In the genomic region with DNA sequence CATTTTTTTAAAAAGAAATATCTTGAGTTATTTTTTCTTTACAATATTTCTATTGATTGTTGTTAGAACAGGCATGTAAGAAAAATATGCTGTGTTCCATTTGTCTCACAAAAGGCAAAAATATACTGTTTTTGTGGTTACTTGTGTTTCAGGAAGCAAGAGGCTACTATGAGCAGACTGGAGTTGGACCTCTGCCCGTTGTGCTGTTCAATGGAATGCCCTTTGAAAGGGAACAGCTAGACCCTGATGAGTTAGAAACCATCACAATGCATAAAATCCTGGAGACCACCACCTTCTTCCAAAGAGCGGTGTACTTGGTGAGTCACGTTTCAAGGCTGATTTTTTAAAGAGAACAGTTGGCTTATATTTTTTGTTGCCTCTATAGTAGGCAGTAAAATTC, we compare ENCODE assay signal across 20 cellular contexts.
"Had no signal": no experiment of that assay in that cellular context is flagged by ENCODE, and none has a peak within 500 bp of the region (broad histone marks: within the 10 kb centered on the region; RNA-seq: fewer than 3 reads in every experiment).

No MANE protein-coding gene starts in this region.

- H3K4me3 ChIP-seq: breast epithelium, gastroesophageal sphincter, heart right ventricle, neural progenitor cell, right atrium auricular region, skin epidermis, stomach had no signal

- H3K4me1 ChIP-seq: breast epithelium, gastroesophageal sphincter, neural progenitor cell, right atrium auricular region, stomach had no signal

- H3K27me3 ChIP-seq: breast epithelium, gastroesophageal sphincter, heart right ventricle, neural progenitor cell, right atrium auricular region, stomach had no signal

- H3K36me3 ChIP-seq: breast epithelium had no signal

- H3K27ac ChIP-seq: breast epithelium, gastroesophageal sphincter, heart right ventricle, neural progenitor cell, right atrium auricular region, skin epidermis, stomach had no signal

- DNase-seq: activated B cell treated with CpG ODN at 0.5 μM for 24 hours; activated CD4-positive, alpha-beta memory T cell treated with anti-CD3 and anti-CD28 coated beads, Interleukin-2, amount 10 ng/mL, durations not matched to agents 7 days and 5 days; activated CD4-positive, alpha-beta T cell treated with anti-CD3 and anti-CD28 coated beads for 4 hours; activated CD8-positive, alpha-beta memory T cell treated with anti-CD3 and anti-CD28 coated beads, Interleukin-2, amount 10 ng/mL, durations not matched to agents 7 days and 5 days; activated naive CD4-positive, alpha-beta T cell; activated naive CD8-positive, alpha-beta T cell treated with anti-CD3 and anti-CD28 coated beads for 36 hours; cortex of kidney; effector memory CD4-positive, alpha-beta T cell; heart right ventricle; immature natural killer cell; mesendoderm; naive thymus-derived CD4-positive, alpha-beta T cell; stimulated activated CD4-positive, alpha-beta T cell treated with anti-CD3 and anti-CD28 coated beads, Interleukin-4, amount 100 ng/mL, for 1 hour; stomach; SW 1271 had no signal

- H3K9me3 ChIP-seq: breast epithelium, gastroesophageal sphincter, heart right ventricle, right atrium auricular region, stomach had no signal
